ENCODE assay signal across 8 cellular contexts in the genomic region with DNA sequence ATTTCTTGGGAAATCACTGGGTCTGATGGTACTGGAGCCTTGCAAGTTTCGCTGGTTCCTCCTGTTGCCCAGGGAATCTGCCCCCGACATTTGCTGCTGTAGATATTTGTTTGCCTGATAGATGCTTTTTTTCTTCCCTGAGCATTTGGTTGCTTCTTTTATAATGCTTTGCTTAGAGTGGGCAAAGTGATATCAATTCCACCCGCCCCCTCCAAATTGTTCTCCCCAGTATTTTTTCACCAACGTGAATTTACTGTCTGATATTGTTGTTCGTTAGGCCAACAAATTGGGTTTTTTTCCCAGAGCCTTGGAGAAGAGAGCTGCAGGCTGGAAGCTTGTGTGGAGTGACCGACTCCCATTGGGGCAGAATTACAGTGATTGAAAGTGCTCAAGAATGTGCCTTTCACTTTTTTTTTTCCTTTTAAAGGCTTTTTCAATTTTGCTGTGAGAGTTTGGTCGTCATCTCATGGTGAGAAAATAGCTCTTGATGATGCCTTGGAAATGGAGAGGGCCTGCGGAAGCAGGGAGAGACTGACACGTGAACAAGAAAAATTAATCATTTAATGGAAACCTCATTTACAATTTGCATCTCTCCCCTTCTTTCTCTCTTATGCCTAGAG. TPM values are rescaled to one million over a fixed set of nuclear protein-coding genes. Genes with fewer than 3 reads are reported as not detected.
A peak's percentile ranks its signal among the peaks of the same experiment; 100 is the strongest.
DNase-seq lines count a peak whose midpoint lies in the region; ATAC-seq and TF ChIP-seq lines count a peak whose summit lies in the region.

No MANE protein-coding gene starts in this region.

- no peak for TF ChIP-seq RAD21 in HCT116 (IDR thresholded peaks at IDR 0.05; ENCODE audit: low read depth)

- POLR2A ChIA-PET in HCT116 (lab: Charles Lee), result no interaction called here

- peak; percentile 68 for TF ChIP-seq CTCF in 22Rv1 (IDR thresholded peaks at IDR 0.05)
- TF ChIP-seq CTCF in HCT116 (IDR thresholded peaks at IDR 0.05 in 2 of 3, conservative IDR thresholded peaks at IDR 0.05 in 1 of 3; ENCODE audit: borderline replicate concordance in 1 of 3, insufficient read depth in 1 of 3, low read depth in 2 of 3, low read length in 2 of 3), result no peak
- TF ChIP-seq CTCF in astrocyte of the spinal cord (IDR thresholded peaks at IDR 0.05; ENCODE audit: low read depth, low read length), result no peak
- no peak for TF ChIP-seq CTCF in lower leg skin (IDR thresholded peaks at IDR 0.05)

- H3K4me1 ChIP-seq in HCT116 (ENCODE audit: control insufficient read depth in 1 of 2, insufficient read depth in 2 of 2, low read length in 2 of 2) (peaks cover 20 to 31% of the 10 kb centered on the region in 2 experiments; a peak in 3 of 4 replicates), muscle layer of colon (ENCODE audit: insufficient read depth, low read length) (peaks cover 56% of the 10 kb centered on the region)

- H3K9me3 ChIP-seq in HCT116 (ENCODE audit: control insufficient read depth in 1 of 2, insufficient read depth in 1 of 2, low read depth in 1 of 2, low read length in 2 of 2), result no peaks in the 10 kb centered on the region
- no peaks in the 10 kb centered on the region for H3K9me3 ChIP-seq in muscle layer of colon (ENCODE audit: low read length)

- H3K4me3 ChIP-seq in HCT116 (replicated peaks in 1 of 2; ENCODE audit: low read depth in 1 of 2, low read length in 2 of 2) (peak overlapping the region in 1 of 2 experiments; percentile 25; a peak in 3 of 4 replicates), astrocyte of the spinal cord (ENCODE audit: low read depth, low read length) (peak overlapping the region; percentile 81), muscle layer of colon (ENCODE audit: low read depth in 1 of 2, low read length in 2 of 2) (peak overlapping the region; percentile 64 to 75), lower leg skin (ENCODE audit: low read depth, poor library complexity, severe bottlenecking) (no peak overlapping the region)

- RAD21 ChIA-PET in HCT116 (lab: Charles Lee; ENCODE audit: low non-redundant PET in 1 of 2, low total read pairs in 2 of 2, uncharacterized antibody in 2 of 2, unreplicated experiment in 2 of 2), result interaction anchor here (0.7 to 1.4 kb wide), 5 partner anchors 11 to 229 kb away, joined by 3 to 7 read pairs (median 3); no protein-coding TSS in a partner anchor

- H3K9me2 ChIP-seq in HCT116 (ENCODE audit: insufficient read depth), result no peaks in the 10 kb centered on the region

- no peaks in the 10 kb centered on the region for H3K36me3 ChIP-seq in HCT116 (ENCODE audit: control insufficient read depth in 1 of 2, insufficient read depth in 2 of 2, low read length in 2 of 2)
- no peaks in the 10 kb centered on the region for H3K36me3 ChIP-seq in muscle layer of colon (ENCODE audit: insufficient read depth, low read length)

- in situ Hi-C loops in astrocyte of the spinal cord (cut with HindIII; ENCODE audit: low sequenced_read_pairs), result no loop called here

- no peaks in the 10 kb centered on the region for H3K79me2 ChIP-seq in HCT116 (ENCODE audit: insufficient read depth, low read length)

- DNase-seq in HCT116 (ENCODE audit: low read depth, low spot score) (no peak), astrocyte of the spinal cord (ENCODE audit: low read depth, low spot score) (peak; percentile 23), HPDE6-E6E7 (ENCODE audit: extremely low spot score) (no peak), lower leg skin (ENCODE audit: low spot score in 2 of 2) (no peak)
- no peak for DNase-seq in stimulated activated CD4-positive, alpha-beta T cell treated with anti-CD3 and anti-CD28 coated beads, Interleukin-4, amount 100 ng/mL, for 1 hour
- no peak for DNase-seq in activated CD8-positive, alpha-beta memory T cell treated with anti-CD3 and anti-CD28 coated beads for 24 hours

- 36 to 46% methylated on average over 9 of the region's 9 CpGs for WGBS in lower leg skin, 2 donors

- H3K4me2 ChIP-seq in HCT116 (ENCODE audit: low read length), result peak overlapping the region; percentile 92

- no TSS peak for BruUV-seq in HCT116 (replicated peaks; lab: Mats Ljungman, UMichigan)

- no peaks in the 10 kb centered on the region for H3K27me3 ChIP-seq in HCT116 (ENCODE audit: insufficient read depth, low read length)
- no peaks in the 10 kb centered on the region for H3K27me3 ChIP-seq in muscle layer of colon (ENCODE audit: control insufficient read depth in 1 of 2, insufficient read depth in 2 of 2, low read length in 2 of 2)

- peak overlapping the region; percentile 2 for H2AFZ ChIP-seq in HCT116 (ENCODE audit: low read depth, low read length, poor library complexity, severe bottlenecking)

- no peak overlapping the region for H3K27ac ChIP-seq in 22Rv1
- no peak overlapping the region for H3K27ac ChIP-seq in HCT116 (ENCODE audit: low read depth, low read length)
- H3K27ac ChIP-seq in muscle layer of colon (ENCODE audit: low read depth, low read length), result peak overlapping the region; percentile 83

- TF ChIP-seq POLR2A in HCT116 (IDR thresholded peaks at IDR 0.05; ENCODE audit: borderline replicate concordance, extremely low read depth, insufficient read depth, insufficient read length), result no peak
- TF ChIP-seq POLR2A in lower leg skin (IDR thresholded peaks at IDR 0.05), result no peak

- CTCF ChIA-PET in HCT116 (lab: Charles Lee), result interaction anchor here (0.8 to 4.3 kb wide), 20 partner anchors 9 to 279 kb away, joined by 3 to 37 read pairs (median 4); no protein-coding TSS in a partner anchor

- no peaks in the 10 kb centered on the region for H4K20me1 ChIP-seq in HCT116 (ENCODE audit: insufficient read depth)

- H3K9ac ChIP-seq in HCT116 (ENCODE audit: low read length), result peak overlapping the region; percentile 7
- H3K9ac ChIP-seq in muscle layer of colon (ENCODE audit: low read length), result no peak overlapping the region

- no peak for ATAC-seq in HCT116

- intact Hi-C loops in HCT116 (cut with micrococcal nuclease), result loop anchor here (2.0 to 5.0 kb wide), 4 partner anchors 45 to 387 kb away; a partner anchor contains a TSS
- intact Hi-C loops in lower leg skin (cut with DNase I; ENCODE audit: low total_unique reads), result loop anchor here (10.0 kb wide), 2 partner anchors 205 to 235 kb away; no protein-coding TSS in a partner anchor

TF ChIP-seq in HCT116, 20 proteins besides CTCF, POLR2A, EP300 and RAD21:
- TF ChIP-seq EGR1 (IDR thresholded peaks at IDR 0.05; ENCODE audit: low read depth) (no peak), SRF (IDR thresholded peaks at IDR 0.05; ENCODE audit: low read depth) (no peak), ZNF274 (IDR thresholded peaks at IDR 0.05; ENCODE audit: low read depth, low read length) (no peak), ELF1 (IDR thresholded peaks at IDR 0.05; ENCODE audit: borderline replicate concordance, low read depth) (no peak), FOSL1 (IDR thresholded peaks at IDR 0.05; ENCODE audit: low read depth) (no peak), SP1 (IDR thresholded peaks at IDR 0.05; ENCODE audit: low read depth) (no peak), SIN3A (IDR thresholded peaks at IDR 0.05; ENCODE audit: low read depth) (no peak), POLR2AphosphoS5 (IDR thresholded peaks at IDR 0.05; ENCODE audit: low read depth, low read length) (no peak), CBX3 (IDR thresholded peaks at IDR 0.05; ENCODE audit: low read depth) (no peak)
- TF ChIP-seq, protein P1, sequence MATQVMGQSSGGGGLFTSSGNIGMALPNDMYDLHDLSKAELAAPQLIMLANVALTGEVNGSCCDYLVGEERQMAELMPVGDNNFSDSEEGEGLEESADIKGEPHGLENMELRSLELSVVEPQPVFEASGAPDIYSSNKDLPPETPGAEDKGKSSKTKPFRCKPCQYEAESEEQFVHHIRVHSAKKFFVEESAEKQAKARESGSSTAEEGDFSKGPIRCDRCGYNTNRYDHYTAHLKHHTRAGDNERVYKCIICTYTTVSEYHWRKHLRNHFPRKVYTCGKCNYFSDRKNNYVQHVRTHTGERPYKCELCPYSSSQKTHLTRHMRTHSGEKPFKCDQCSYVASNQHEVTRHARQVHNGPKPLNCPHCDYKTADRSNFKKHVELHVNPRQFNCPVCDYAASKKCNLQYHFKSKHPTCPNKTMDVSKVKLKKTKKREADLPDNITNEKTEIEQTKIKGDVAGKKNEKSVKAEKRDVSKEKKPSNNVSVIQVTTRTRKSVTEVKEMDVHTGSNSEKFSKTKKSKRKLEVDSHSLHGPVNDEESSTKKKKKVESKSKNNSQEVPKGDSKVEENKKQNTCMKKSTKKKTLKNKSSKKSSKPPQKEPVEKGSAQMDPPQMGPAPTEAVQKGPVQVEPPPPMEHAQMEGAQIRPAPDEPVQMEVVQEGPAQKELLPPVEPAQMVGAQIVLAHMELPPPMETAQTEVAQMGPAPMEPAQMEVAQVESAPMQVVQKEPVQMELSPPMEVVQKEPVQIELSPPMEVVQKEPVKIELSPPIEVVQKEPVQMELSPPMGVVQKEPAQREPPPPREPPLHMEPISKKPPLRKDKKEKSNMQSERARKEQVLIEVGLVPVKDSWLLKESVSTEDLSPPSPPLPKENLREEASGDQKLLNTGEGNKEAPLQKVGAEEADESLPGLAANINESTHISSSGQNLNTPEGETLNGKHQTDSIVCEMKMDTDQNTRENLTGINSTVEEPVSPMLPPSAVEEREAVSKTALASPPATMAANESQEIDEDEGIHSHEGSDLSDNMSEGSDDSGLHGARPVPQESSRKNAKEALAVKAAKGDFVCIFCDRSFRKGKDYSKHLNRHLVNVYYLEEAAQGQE (IDR thresholded peaks at IDR 0.05; ENCODE audit: low read depth), result no peak
- TF ChIP-seq, protein P2, sequence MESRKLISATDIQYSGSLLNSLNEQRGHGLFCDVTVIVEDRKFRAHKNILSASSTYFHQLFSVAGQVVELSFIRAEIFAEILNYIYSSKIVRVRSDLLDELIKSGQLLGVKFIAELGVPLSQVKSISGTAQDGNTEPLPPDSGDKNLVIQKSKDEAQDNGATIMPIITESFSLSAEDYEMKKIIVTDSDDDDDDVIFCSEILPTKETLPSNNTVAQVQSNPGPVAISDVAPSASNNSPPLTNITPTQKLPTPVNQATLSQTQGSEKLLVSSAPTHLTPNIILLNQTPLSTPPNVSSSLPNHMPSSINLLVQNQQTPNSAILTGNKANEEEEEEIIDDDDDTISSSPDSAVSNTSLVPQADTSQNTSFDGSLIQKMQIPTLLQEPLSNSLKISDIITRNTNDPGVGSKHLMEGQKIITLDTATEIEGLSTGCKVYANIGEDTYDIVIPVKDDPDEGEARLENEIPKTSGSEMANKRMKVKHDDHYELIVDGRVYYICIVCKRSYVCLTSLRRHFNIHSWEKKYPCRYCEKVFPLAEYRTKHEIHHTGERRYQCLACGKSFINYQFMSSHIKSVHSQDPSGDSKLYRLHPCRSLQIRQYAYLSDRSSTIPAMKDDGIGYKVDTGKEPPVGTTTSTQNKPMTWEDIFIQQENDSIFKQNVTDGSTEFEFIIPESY (IDR thresholded peaks at IDR 0.05; ENCODE audit: extremely low read depth, insufficient replicate concordance, low read length), result no peak

RNA-seq across cellular contexts. Expression of a gene that starts 2.5 kb away (rescaled TPM):
- 7.3 TPM for total RNA-seq in HCT116 (2021; ENCODE audit: unreplicated experiment)
- polyA plus RNA-seq in HCT116 (2012), result 9.7 and 10.0 TPM in 2 replicates
- total RNA-seq in lower leg skin, result 10 to 100 TPM in 2 of 4 donors, 1 to 10 TPM in 2; 5.4 to 13.0 (median 10.6) TPM

RNA-seq across cellular contexts. Expression of a gene that starts 31.2 kb away (rescaled TPM):
- total RNA-seq in HCT116 (2021; ENCODE audit: unreplicated experiment) (281 TPM), lower leg skin (10 to 100 TPM; 35.7 to 70.7 (median 57.3) TPM)
- 167 and 222 TPM in 2 replicates for polyA plus RNA-seq in HCT116 (2012)

RNA-seq across cellular contexts. Expression of a gene that starts 44.3 kb away (rescaled TPM):
- total RNA-seq in HCT116 (2021; ENCODE audit: unreplicated experiment), result 58.2 TPM
- 35.4 and 50.2 TPM in 2 replicates for polyA plus RNA-seq in HCT116 (2012)
- total RNA-seq in lower leg skin, result 10 to 100 TPM in 3 of 4 donors, 1 to 10 TPM in 1; 9.1 to 22.7 (median 16.0) TPM
